30 cellular contexts compared by ENCODE assay signal in the genomic region with DNA sequence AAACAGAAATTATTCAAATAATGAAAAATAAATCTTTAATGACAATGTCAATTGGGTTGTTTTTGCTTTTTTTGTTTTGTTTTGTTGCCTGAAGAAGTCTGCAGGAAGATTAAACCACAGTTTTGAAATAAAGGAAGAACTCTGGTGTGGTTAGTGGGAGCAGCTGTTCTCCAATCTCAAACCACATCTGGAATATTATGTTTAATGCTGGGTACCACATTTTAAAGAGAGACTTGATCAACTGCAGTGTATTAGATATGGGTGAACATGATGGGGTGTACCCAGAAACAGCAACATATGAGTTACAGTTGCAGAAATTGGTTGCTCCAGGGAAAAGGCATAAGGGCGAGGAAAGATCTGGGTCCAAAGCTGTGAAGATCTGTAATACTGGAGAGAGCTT.
DNase-seq lines count a peak whose midpoint lies in the region; ATAC-seq and TF ChIP-seq lines count a peak whose summit lies in the region.
"Had no signal": no experiment of that assay in that cellular context is flagged by ENCODE, and none has a peak within 500 bp of the region (broad histone marks: within the 10 kb centered on the region; RNA-seq: fewer than 3 reads in every experiment).

No MANE protein-coding gene starts in this region.

- H3K9ac ChIP-seq in DND-41 (ENCODE audit: low read depth, low read length) = no peak overlapping the region

- no peaks in the 10 kb centered on the region for H3K79me2 ChIP-seq in DND-41 (ENCODE audit: insufficient read depth, low read length)

- no peak overlapping the region for H2AFZ ChIP-seq in DND-41 (ENCODE audit: low read depth, low read length)
- H2AFZ ChIP-seq: GM23338, PC-9 had no signal

- peak overlapping the region; percentile 11 for H3K27ac ChIP-seq in DND-41 (ENCODE audit: low read length)
- H3K27ac ChIP-seq: PC-9, RWPE1 had no signal

- peak overlapping the region; percentile 29 for H3K4me2 ChIP-seq in DND-41 (ENCODE audit: insufficient read depth, low read length)
- H3K4me2 ChIP-seq: GM23338, PC-9 had no signal

- H3K9me3 ChIP-seq in DND-41 (ENCODE audit: insufficient read depth, low read length, severe bottlenecking) (no peaks in the 10 kb centered on the region), T-helper 17 cell (ENCODE audit: control insufficient read depth, low read length, poor library complexity, severe bottlenecking) (no peaks in the 10 kb centered on the region)

- H3K36me3 Mint-ChIP-seq in T-helper 17 cell (ENCODE audit: low read depth) (peaks cover 4% of the 10 kb centered on the region), nephron progenitor cell (ENCODE audit: low read depth) (no peaks in the 10 kb centered on the region)
- H3K36me3 Mint-ChIP-seq: CD4-positive, alpha-beta memory T cell had no signal

- H3K27me3 Mint-ChIP-seq in T-helper 17 cell (no peaks in the 10 kb centered on the region), nephron progenitor cell (ENCODE audit: low read depth, poor library complexity) (no peaks in the 10 kb centered on the region)

- peak overlapping the region; percentile 9 for H3K4me3 Mint-ChIP-seq in T-helper 17 cell
- no peak overlapping the region for H3K4me3 Mint-ChIP-seq in nephron progenitor cell
- H3K4me3 Mint-ChIP-seq: GM23338, H9, HFFc6 had no signal

- DNase-seq in DND-41 (peak; percentile 45), LHCN-M2 (ENCODE audit: low read depth) (peak; percentile 68), T-helper 17 cell (no peak), nephron progenitor cell (no peak), T-helper 2 cell (no peak)
- DNase-seq: C1 segment of cervical spinal cord; CD4-positive, alpha-beta memory T cell; COR-L47; EL; GDM1; H9; HFFc6; MM.1S; NCI-H1092; NCI-H1417 treated with DMSO at 0.1 percent for 48 hours; NCI-H187; NCI-H2081 treated with DMSO at 0.1 percent for 48 hours; NCI-H2171; NCI-H345; NCI-H524; NCI-H748 treated with DMSO at 0.1 percent for 48 hours; PC-9; SHP77 had no signal

- H3K4me3 ChIP-seq in DND-41 (ENCODE audit: low read depth in 1 of 2, low read length in 2 of 2) = no peak overlapping the region
- H3K4me3 ChIP-seq: GM12878, GM23338, K562, PC-9 had no signal

- TF ChIP-seq CTCF in DND-41 (IDR thresholded peaks at IDR 0.05; ENCODE audit: borderline replicate concordance, extremely low read depth, low read length, poor library complexity, severe bottlenecking) = no peak
- TF ChIP-seq CTCF in nephron progenitor cell (IDR thresholded peaks at IDR 0.05) = no peak

- peak; percentile 97 for ATAC-seq in DND-41 (ENCODE audit: insufficient read depth, low read depth)
- ATAC-seq in T-helper 17 cell = no peak
- no peak for ATAC-seq in HG03175 (IDR thresholded peaks at IDR 0.05; ENCODE audit: unreplicated experiment)
- no peak for ATAC-seq in HG03039 (IDR thresholded peaks at IDR 0.05; ENCODE audit: unreplicated experiment)
- ATAC-seq in HG02798 (IDR thresholded peaks at IDR 0.05; ENCODE audit: poor library complexity, unreplicated experiment) = no peak
- ATAC-seq: GM12878, GM23338, K562 had no signal

- H3K9me3 Mint-ChIP-seq in nephron progenitor cell = no peaks in the 10 kb centered on the region
- H3K9me3 Mint-ChIP-seq: GM23338, H9, HFFc6 had no signal

- H4K20me1 ChIP-seq in DND-41 (ENCODE audit: insufficient read depth, low read length) = no peaks in the 10 kb centered on the region

- peaks cover 33% of the 10 kb centered on the region for H3K4me1 ChIP-seq in DND-41 (ENCODE audit: insufficient read depth, low read length)

- H3K27ac Mint-ChIP-seq in T-helper 17 cell (no peak overlapping the region), nephron progenitor cell (peak overlapping the region; percentile 13)
- H3K27ac Mint-ChIP-seq: GM23338, H9, HFFc6 had no signal

- no peaks in the 10 kb centered on the region for H3K36me3 ChIP-seq in DND-41 (ENCODE audit: insufficient read depth, low read length)

- no peaks in the 10 kb centered on the region for H3K27me3 ChIP-seq in DND-41 (ENCODE audit: insufficient read depth, low read length, poor library complexity)

- peaks cover 6% of the 10 kb centered on the region for H3K4me1 Mint-ChIP-seq in T-helper 17 cell
- H3K4me1 Mint-ChIP-seq in nephron progenitor cell = peaks cover 30% of the 10 kb centered on the region
- H3K4me1 Mint-ChIP-seq: GM23338, H9 had no signal

Comparison
In these comparisons a context has a peak if more than half of its experiments do, and no peak if none do; other contexts are left out.
1. DNase-seq: peak in DND-41 (single experiment) and LHCN-M2 (single experiment); none in T-helper 17 cell (0 of 3), nephron progenitor cell (single experiment) and T-helper 2 cell (0 of 5).